In genomic region chr21:37896788-37897187, GRCh38 we compare ENCODE assay signal across 22 cellular contexts. TPM values are rescaled to one million over a fixed set of nuclear protein-coding genes. Genes with fewer than 3 reads are reported as not detected.
"Had no signal": no experiment of that assay in that cellular context is flagged by ENCODE, and none has a peak within 500 bp of the region (broad histone marks: within the 10 kb centered on the region; RNA-seq: fewer than 3 reads in every experiment).

No MANE protein-coding gene starts in this region.

- H3K4me1 ChIP-seq: colonic mucosa, esophagus squamous epithelium, transverse colon had no signal

- H3K27ac ChIP-seq: colonic mucosa, esophagus squamous epithelium, hepatocyte, neutrophil, skin epidermis, thoracic aorta, transverse colon had no signal

- ATAC-seq: left cardiac atrium; left ventricle myocardium superior; naive thymus-derived CD4-positive, alpha-beta T cell; sciatic nerve; stimulated activated naive B cell treated with anti-CD40 and anti-IgM and Interleukin-4, amounts not matched to agents 10 μg/mL and 1 μg/mL and 100 μg/mL, for 72 hours; stimulated activated naive CD8-positive, alpha-beta T cell treated with anti-CD3 and anti-CD28 coated beads, Interleukin-15, amount 100 ng/mL, for 72 hours had no signal

- H3K27me3 ChIP-seq: colonic mucosa had no signal

- H3K9me3 ChIP-seq: colonic mucosa, esophagus squamous epithelium, neutrophil, thoracic aorta, transverse colon had no signal

- H3K4me3 ChIP-seq: colonic mucosa, esophagus squamous epithelium, hepatocyte, lung, skin epidermis, thoracic aorta, transverse colon had no signal

- H3K36me3 ChIP-seq: colonic mucosa, esophagus squamous epithelium, neutrophil, thoracic aorta, transverse colon had no signal

- DNase-seq: colonic mucosa; dermis blood vessel endothelial cell; esophagus squamous epithelium; foreskin fibroblast; kidney; left cardiac atrium; left ventricle myocardium superior; mesendoderm; naive thymus-derived CD4-positive, alpha-beta T cell; nephron progenitor cell; stimulated activated CD4-positive, alpha-beta T cell treated with anti-CD3 and anti-CD28 coated beads, Interleukin-2, amount 100 ng/mL, for 24 hours; stimulated activated CD4-positive, alpha-beta T cell treated with anti-CD3 and anti-CD28 coated beads, Interleukin-4, amount 100 ng/mL, for 4 hours; stimulated activated naive B cell treated with anti-CD40 and anti-IgM and Interleukin-4, amounts not matched to agents 10 μg/mL and 1 μg/mL and 100 μg/mL, for 72 hours; stimulated activated naive CD8-positive, alpha-beta T cell treated with anti-CD3 and anti-CD28 coated beads, Interleukin-15, amount 100 ng/mL, for 72 hours; transverse colon had no signal

RNA-seq across cellular contexts. Expression of gene KCNJ6, which starts 19.5 kb away (rescaled TPM):
- total RNA-seq: esophagus squamous epithelium; left cardiac atrium; left ventricle myocardium superior; naive thymus-derived CD4-positive, alpha-beta T cell; sciatic nerve; thoracic aorta; ureter had no signal
